ENCODE assay signal across 8 cellular contexts in the genomic region with DNA sequence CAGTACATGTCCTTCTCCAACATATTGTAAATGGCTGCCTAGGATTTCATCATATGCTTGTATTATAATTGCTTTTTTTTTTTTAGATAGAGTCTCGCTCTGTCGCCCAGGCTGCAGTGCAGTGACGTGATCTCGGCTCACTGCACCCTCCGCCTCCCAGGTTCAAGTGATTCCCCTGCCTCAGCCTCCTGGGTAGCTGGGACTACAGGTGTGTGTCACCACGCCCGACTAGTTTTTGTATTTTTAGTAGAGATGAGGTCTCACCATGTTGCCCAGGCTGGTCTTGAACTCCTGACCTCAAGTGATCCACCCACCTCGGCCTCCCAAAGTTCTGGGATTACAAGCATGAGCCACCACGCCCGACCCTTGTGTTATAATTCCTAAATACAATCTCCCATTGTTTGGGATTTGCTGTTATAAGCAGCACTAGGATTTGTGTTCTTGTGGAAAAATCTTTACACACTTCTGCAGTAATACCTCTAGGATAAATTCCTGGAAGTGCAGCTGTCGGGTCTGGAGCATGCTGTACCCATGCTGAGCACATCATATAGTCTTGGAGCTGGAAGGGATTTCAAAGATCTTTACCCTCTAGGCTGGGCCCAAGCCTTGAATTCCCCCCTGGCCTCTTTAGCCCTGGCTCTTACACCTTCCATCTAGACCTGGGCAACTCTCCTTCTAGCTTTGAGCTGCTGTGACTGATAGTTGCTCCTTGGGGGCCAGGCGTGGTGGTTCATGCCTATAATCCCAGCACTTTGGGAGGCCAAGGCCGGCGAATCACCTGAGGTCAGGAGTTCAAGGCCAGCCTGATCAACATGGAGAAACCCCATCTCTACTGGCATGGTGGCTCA. TPM values are rescaled to one million over a fixed set of nuclear protein-coding genes. Genes with fewer than 3 reads are reported as not detected.
DNase-seq lines count a peak whose midpoint lies in the region; ATAC-seq, FAIRE-seq and TF ChIP-seq lines count a peak whose summit lies in the region.
"Not testable (repeated sequence)": the region's sequence is repeated elsewhere in the genome, so short reads cannot be mapped to it uniquely, and the experiment has no call there.

No MANE protein-coding gene starts in this region.

- H3K9me3 Mint-ChIP-seq in endodermal cell; neural crest cell; stimulated activated naive B cell treated with anti-CD40 and anti-IgM and Interleukin-4, amounts not matched to agents 10 μg/mL and 1 μg/mL and 100 μg/mL, for 72 hours: not testable (repeated sequence)

- H3K4me1 Mint-ChIP-seq in endodermal cell: peaks cover 39% of the 10 kb centered on the region
- peaks cover 53% of the 10 kb centered on the region for H3K4me1 Mint-ChIP-seq in neural crest cell
- H3K4me1 Mint-ChIP-seq in stimulated activated naive B cell treated with anti-CD40 and anti-IgM and Interleukin-4, amounts not matched to agents 10 μg/mL and 1 μg/mL and 100 μg/mL, for 72 hours: not testable (repeated sequence)

- not testable (repeated sequence) for H4K20me1 ChIP-seq in OCI-LY7 (ENCODE audit: insufficient read depth, low read length)

- TF ChIP-seq EP300 in upper lobe of left lung (IDR thresholded peaks at IDR 0.05): not testable (repeated sequence)

- H3K27ac Mint-ChIP-seq in endodermal cell: peak overlapping the region; percentile 1
- H3K27ac Mint-ChIP-seq in neural crest cell (ENCODE audit: unreplicated experiment): peak overlapping the region; percentile 93
- peak overlapping the region; percentile 7 for H3K27ac Mint-ChIP-seq in stimulated activated naive B cell treated with anti-CD40 and anti-IgM and Interleukin-4, amounts not matched to agents 10 μg/mL and 1 μg/mL and 100 μg/mL, for 72 hours

- 90 to 92% methylated on average over 11 to 14 of the region's 14 CpGs for WGBS in endodermal cell (ENCODE audit: insufficient coverage in 1 of 2, insufficient read length in 1 of 2), 2 experiments
- WGBS in upper lobe of left lung, 2 donors: 77 to 86% methylated on average over 11 to 14 of the region's 14 CpGs

- peak overlapping the region; percentile 4; the same call in 1 of the 2 replicates for H3K4me2 ChIP-seq in OCI-LY7 (ENCODE audit: low read length)

- not testable (repeated sequence) for H3K36me3 ChIP-seq in OCI-LY7 (ENCODE audit: insufficient read depth, low read length)
- peaks cover 46% of the 10 kb centered on the region for H3K36me3 ChIP-seq in adipocyte (ENCODE audit: control insufficient read depth, insufficient read depth, low read length, severe bottlenecking)
- H3K36me3 ChIP-seq in endodermal cell (ENCODE audit: control insufficient read depth, insufficient read depth, low read length): peaks cover 11% of the 10 kb centered on the region
- H3K36me3 ChIP-seq in upper lobe of left lung: peaks cover 0 to 20% (median 17%) of the 10 kb centered on the region in 4 donors

- not testable (repeated sequence) for ATAC-seq in stimulated activated naive B cell treated with anti-CD40 and anti-IgM and Interleukin-4, amounts not matched to agents 10 μg/mL and 1 μg/mL and 100 μg/mL, for 72 hours (replicated peaks); upper lobe of left lung (ENCODE audit: low FRiP score in 2 of 2)

- not testable (repeated sequence) for H2AFZ ChIP-seq in OCI-LY7 (ENCODE audit: low read length)

- CTCF ChIA-PET in OCI-LY7 (lab: Charles Lee; ENCODE audit: unreplicated experiment): interaction anchor here (0.6 to 2.6 kb wide), 3 partner anchors 28 to 272 kb away, joined by 3 to 9 read pairs (median 5); no protein-coding TSS in a partner anchor

- BruUV-seq in OCI-LY7 (replicated peaks; lab: Mats Ljungman, UMichigan): not testable (repeated sequence)

- not testable (repeated sequence) for H3K4me3 Mint-ChIP-seq in endodermal cell; neural crest cell; stimulated activated naive B cell treated with anti-CD40 and anti-IgM and Interleukin-4, amounts not matched to agents 10 μg/mL and 1 μg/mL and 100 μg/mL, for 72 hours

- not testable (repeated sequence) for H3K4me3 ChIP-seq in OCI-LY7 (ENCODE audit: low read depth, low read length, poor library complexity, severe bottlenecking); adipocyte (ENCODE audit: low read length); endodermal cell (ENCODE audit: low read length); upper lobe of left lung

- not testable (repeated sequence) for H3K9me3 ChIP-seq in OCI-LY7 (ENCODE audit: low read length); adipocyte (ENCODE audit: control insufficient read depth, low read length); endodermal cell (ENCODE audit: control insufficient read depth, low read length); upper lobe of left lung

- peak overlapping the region; percentile 40 for H3K9ac ChIP-seq in adipocyte (ENCODE audit: low read length)
- H3K9ac ChIP-seq in endodermal cell (ENCODE audit: extremely low read depth, low read length, poor library complexity, severe bottlenecking): not testable (repeated sequence)

- peak overlapping the region; percentile 6 for H3K27ac ChIP-seq in OCI-LY7 (ENCODE audit: low read depth, low read length, poor library complexity, severe bottlenecking)
- H3K27ac ChIP-seq in endodermal cell (ENCODE audit: low read depth, low read length): not testable (repeated sequence)
- peak overlapping the region; percentile 27 for H3K27ac ChIP-seq in layer of hippocampus (ENCODE audit: low read depth, low read length)
- peak overlapping the region in 3 of 4 donors; percentile 30 to 55 (median 47) for H3K27ac ChIP-seq in upper lobe of left lung

- not testable (repeated sequence) for FAIRE-seq in D721Med (lab: Jason Lieb, UNC)

- not testable (repeated sequence) for H3K36me3 Mint-ChIP-seq in endodermal cell (ENCODE audit: low read depth); neural crest cell (ENCODE audit: low read depth); stimulated activated naive B cell treated with anti-CD40 and anti-IgM and Interleukin-4, amounts not matched to agents 10 μg/mL and 1 μg/mL and 100 μg/mL, for 72 hours

- TF ChIP-seq POLR2A in upper lobe of left lung (IDR thresholded peaks at IDR 0.05): not testable (repeated sequence)

- intact Hi-C loops in OCI-LY7 (cut with micrococcal nuclease; ENCODE audit: unreplicated experiment): not testable (repeated sequence)

- H3K4me1 ChIP-seq in OCI-LY7 (ENCODE audit: insufficient read depth, low read length, poor library complexity, severe bottlenecking) (peaks cover 48% of the 10 kb centered on the region), adipocyte (ENCODE audit: control insufficient read depth, insufficient read depth, low read length) (peaks cover 61% of the 10 kb centered on the region), endodermal cell (ENCODE audit: control insufficient read depth, insufficient read depth, low read length) (peaks cover 25% of the 10 kb centered on the region), upper lobe of left lung (peaks cover 63 to 89% (median 73%) of the 10 kb centered on the region in 4 donors)

- H3K27me3 ChIP-seq in adipocyte (replicated peaks; ENCODE audit: control insufficient read depth, insufficient read depth, low read length); endodermal cell (ENCODE audit: control insufficient read depth, insufficient read depth, low read length, poor library complexity, severe bottlenecking); layer of hippocampus (ENCODE audit: control insufficient read depth, insufficient read depth, low read length); upper lobe of left lung: not testable (repeated sequence)

- H3K9me2 ChIP-seq in OCI-LY7 (ENCODE audit: insufficient read depth, low read length): not testable (repeated sequence)

- POLR2A ChIA-PET in OCI-LY7 (lab: Charles Lee): interaction anchor here (3.6 kb wide), 1 partner anchor 29 kb away, joined by 13 read pairs; no protein-coding TSS in a partner anchor

- peak; percentile 47 for DNase-seq in D721Med (ENCODE audit: insufficient read length, low spot score)
- not testable (repeated sequence) for DNase-seq in OCI-LY7 (ENCODE audit: low spot score); adipocyte (ENCODE audit: low read depth); endodermal cell; neural crest cell (ENCODE audit: low read depth, low spot score); stimulated activated naive B cell treated with anti-CD40 and anti-IgM and Interleukin-4, amounts not matched to agents 10 μg/mL and 1 μg/mL and 100 μg/mL, for 72 hours; upper lobe of left lung

- not testable (repeated sequence) for TF ChIP-seq CTCF in D721Med (IDR thresholded peaks at IDR 0.05; ENCODE audit: insufficient read depth, missing control alignments); OCI-LY7 (conservative IDR thresholded peaks at IDR 0.05; ENCODE audit: low read length); endodermal cell (conservative IDR thresholded peaks at IDR 0.05); neural crest cell (conservative IDR thresholded peaks at IDR 0.05); upper lobe of left lung (IDR thresholded peaks at IDR 0.05)

- not testable (repeated sequence) for H3K27me3 Mint-ChIP-seq in endodermal cell (ENCODE audit: insufficient read depth); neural crest cell (ENCODE audit: low read depth); stimulated activated naive B cell treated with anti-CD40 and anti-IgM and Interleukin-4, amounts not matched to agents 10 μg/mL and 1 μg/mL and 100 μg/mL, for 72 hours

- H3K79me2 ChIP-seq in OCI-LY7 (ENCODE audit: insufficient read depth, low read depth, low read length): not testable (repeated sequence)

RNA-seq across cellular contexts. Expression of a gene that starts 11.0 kb away (rescaled TPM):
- total RNA-seq in OCI-LY7 (2014; rRNA removed; shearing (Covaris generic)): 8.8 and 9.5 TPM in 2 replicates
- total RNA-seq in OCI-LY7 (2022) (26.6 and 28.4 TPM in 2 replicates), endodermal cell (10 to 100 TPM; 53.3 to 71.7 TPM), neural crest cell (108 and 112 TPM in 2 replicates), upper lobe of left lung (100 to 1,000 TPM in 5 of 6 donors, 10 to 100 TPM in 1; 81.7 to 265 (median 166) TPM)
- polyA plus RNA-seq in endodermal cell (2013, experiment 1 of 2): 40.7 TPM
- polyA plus RNA-seq in endodermal cell (2013, experiment 2 of 2): 37.5 TPM

Comparison
In these comparisons a context has a peak if more than half of its experiments do, and no peak if none do; other contexts are left out.
1. H3K27ac Mint-ChIP-seq: peak in every context shown above with its lines; median percentile 93 in neural crest cell; 7 in stimulated activated naive B cell treated with anti-CD40 and anti-IgM and Interleukin-4, amounts not matched to agents 10 μg/mL and 1 μg/mL and 100 μg/mL, for 72 hours; 1 in endodermal cell.